Comparison of ENCODE assay signal across 9 cellular contexts in genomic region chr14:20630340-20631022, GRCh38. TPM values are rescaled to one million over a fixed set of nuclear protein-coding genes. Genes with fewer than 3 reads are reported as not detected.
DNase-seq lines count a peak whose midpoint lies in the region; ATAC-seq, FAIRE-seq and TF ChIP-seq lines count a peak whose summit lies in the region.
"Had no signal": no experiment of that assay in that cellular context is flagged by ENCODE, and none has a peak within 500 bp of the region (broad histone marks: within the 10 kb centered on the region; RNA-seq: fewer than 3 reads in every experiment).

No MANE protein-coding gene starts in this region.

- TF ChIP-seq CTCF in CD8-positive, alpha-beta T cell (IDR thresholded peaks at IDR 0.05): no peak
- TF ChIP-seq CTCF in HFF-Myc (IDR thresholded peaks at IDR 0.05; ENCODE audit: low read depth, low read length, missing control alignments) (no peak), colonic mucosa (IDR thresholded peaks at IDR 0.05) (no peak)

- FAIRE-seq in urothelium cell line (lab: Jason Lieb, UNC): no peak

- peak overlapping the region; percentile 68 for H3K27ac Mint-ChIP-seq in CD8-positive, alpha-beta T cell

- ATAC-seq in CD8-positive, alpha-beta T cell: peak; percentile 12
- ATAC-seq in HG03460 (IDR thresholded peaks at IDR 0.05; ENCODE audit: unreplicated experiment) (no peak), GM21360 (IDR thresholded peaks at IDR 0.05; ENCODE audit: unreplicated experiment) (no peak)

- H3K36me3 ChIP-seq in CD8-positive, alpha-beta T cell (ENCODE audit: insufficient read depth, low read length): no peaks in the 10 kb centered on the region
- H3K36me3 ChIP-seq in SJCRH30: no peaks in the 10 kb centered on the region
- H3K36me3 ChIP-seq in colonic mucosa: no peaks in the 10 kb centered on the region

- no peaks in the 10 kb centered on the region for H3K9me3 ChIP-seq in CD8-positive, alpha-beta T cell (ENCODE audit: low read length)
- H3K9me3 ChIP-seq in SJCRH30 (replicated peaks) (no peaks in the 10 kb centered on the region), colonic mucosa (no peaks in the 10 kb centered on the region)

- no peaks in the 10 kb centered on the region for H3K36me3 Mint-ChIP-seq in CD8-positive, alpha-beta T cell

- peak in 1 of 7 experiments; percentile 62 for DNase-seq in CD8-positive, alpha-beta T cell
- DNase-seq in HFF-Myc (ENCODE audit: extremely low read depth, low read depth) (peak; percentile 67), SJCRH30 (no peak), colonic mucosa (peak; percentile 72), midbrain (lab: John Stamatoyannopoulos, UW) (peak; percentile 47), urothelium cell line (ENCODE audit: low spot score) (peak; percentile 66)

- intact Hi-C loops in CD8-positive, alpha-beta T cell (cut with DNase I, micrococcal nuclease): loop anchor here (1.0 to 5.0 kb wide), 3 partner anchors 17 to 288 kb away; partner anchors contain the start of gene PARP2 (in 1 of the 2)
- intact Hi-C loops in colonic mucosa (cut with DNase I): no loop called here

- H3K27me3 ChIP-seq in CD8-positive, alpha-beta T cell (ENCODE audit: insufficient read depth, low read length): no peaks in the 10 kb centered on the region
- H3K27me3 ChIP-seq in SJCRH30 (peaks cover 11% of the 10 kb centered on the region; the same call in 1 of the 2 replicates), colonic mucosa (no peaks in the 10 kb centered on the region)

- H3K4me1 ChIP-seq in CD8-positive, alpha-beta T cell (ENCODE audit: insufficient read depth, low read length): peaks cover 27% of the 10 kb centered on the region
- H3K4me1 ChIP-seq in SJCRH30 (no peaks in the 10 kb centered on the region), colonic mucosa (peaks cover 4% of the 10 kb centered on the region)

- POLR2A ChIA-PET in CD8-positive, alpha-beta T cell (lab: Charles Lee): interaction anchor here (1.2 to 3.3 kb wide), 3 partner anchors 12 to 51 kb away, joined by 3 to 33 read pairs (median 3); no protein-coding TSS in a partner anchor

- H3K4me1 Mint-ChIP-seq in CD8-positive, alpha-beta T cell (ENCODE audit: low read depth): peaks cover 73% of the 10 kb centered on the region

- CTCF ChIA-PET in CD8-positive, alpha-beta T cell (lab: Charles Lee): interaction anchor here (0.8 to 3.1 kb wide), 5 partner anchors 17 to 287 kb away, joined by 3 to 18 read pairs (median 5); partner anchors contain the start of genes PARP2 and RNASE4

- peak overlapping the region; percentile 90 for H3K4me3 Mint-ChIP-seq in CD8-positive, alpha-beta T cell

- H3K9ac ChIP-seq in colonic mucosa (ENCODE audit: low read depth in 2 of 2, low read length in 2 of 2): peak overlapping the region in 1 of 2 donors; percentile 16

- H3K27me3 Mint-ChIP-seq in CD8-positive, alpha-beta T cell (ENCODE audit: low read depth): peaks cover 10% of the 10 kb centered on the region

- no peak overlapping the region for H3K27ac ChIP-seq in CD8-positive, alpha-beta T cell (ENCODE audit: low read depth, low read length)
- no peak overlapping the region for H3K27ac ChIP-seq in SJCRH30
- H3K27ac ChIP-seq in colonic mucosa: no peak overlapping the region

- H3K4me3 ChIP-seq in CD8-positive, alpha-beta T cell (ENCODE audit: low read depth, low read length): peak overlapping the region; percentile 55
- H3K4me3 ChIP-seq in HFF-Myc (replicated peaks; ENCODE audit: low read depth, low read length) (peak overlapping the region; percentile 50), SJCRH30 (peak overlapping the region; percentile 28), colonic mucosa (peak overlapping the region; percentile 23)

- no peaks in the 10 kb centered on the region for H3K9me3 Mint-ChIP-seq in CD8-positive, alpha-beta T cell

RNA-seq across cellular contexts. Expression of gene OR6S1, which starts 11.0 kb away (rescaled TPM):
- total RNA-seq in CD8-positive, alpha-beta T cell: not detected
- total RNA-seq in SJCRH30 (2014; rRNA removed; shearing (Covaris generic)): not detected in 2 replicates
- not detected for total RNA-seq in colonic mucosa
- total RNA-seq: pulmonary artery endothelial cell had no signal

RNA-seq across cellular contexts. Expression of gene RNASE12, which starts 39.3 kb away (rescaled TPM):
- not detected for total RNA-seq in CD8-positive, alpha-beta T cell
- total RNA-seq in SJCRH30 (2014; rRNA removed; shearing (Covaris generic)): not detected in 2 replicates
- total RNA-seq in colonic mucosa: not detected
- total RNA-seq: pulmonary artery endothelial cell had no signal

RNA-seq across cellular contexts. Expression of gene RNASE11, which starts 42.7 kb away (rescaled TPM):
- not detected for total RNA-seq in CD8-positive, alpha-beta T cell
- not detected in 2 replicates for total RNA-seq in SJCRH30 (2014; rRNA removed; shearing (Covaris generic))
- total RNA-seq in colonic mucosa: not detected
- total RNA-seq: pulmonary artery endothelial cell had no signal

RNA-seq across cellular contexts. Expression of gene RNASE4, which starts 53.9 kb away (rescaled TPM):
- total RNA-seq in CD8-positive, alpha-beta T cell: under 1 TPM; 0.19 to 0.27 TPM
- 0.69 and 0.71 TPM in 2 replicates for total RNA-seq in SJCRH30 (2014; rRNA removed; shearing (Covaris generic))
- total RNA-seq in colonic mucosa: 10 to 100 TPM; 41.5 to 94.7 TPM

RNA-seq across cellular contexts. Expression of gene ANG, which starts 58.1 kb away (rescaled TPM):
- under 1 TPM; 0.33 to 0.60 TPM for total RNA-seq in CD8-positive, alpha-beta T cell
- total RNA-seq in SJCRH30 (2014; rRNA removed; shearing (Covaris generic)): 0.49 and 0.79 TPM in 2 replicates
- 10 to 100 TPM; 50.0 to 73.6 TPM for total RNA-seq in colonic mucosa

Comparison
In these comparisons a context has a peak if more than half of its experiments do, and no peak if none do; other contexts are left out.
1. DNase-seq: peak in HFF-Myc (single experiment), colonic mucosa (single experiment), midbrain (single experiment) and urothelium cell line (single experiment); none in SJCRH30 (0 of 2).
2. Peak in every context shown above with its lines, with median percentiles within 50 percentile points of each other: H3K4me3 ChIP-seq.